ENCODE assay signal across 20 cellular contexts in the genomic region with DNA sequence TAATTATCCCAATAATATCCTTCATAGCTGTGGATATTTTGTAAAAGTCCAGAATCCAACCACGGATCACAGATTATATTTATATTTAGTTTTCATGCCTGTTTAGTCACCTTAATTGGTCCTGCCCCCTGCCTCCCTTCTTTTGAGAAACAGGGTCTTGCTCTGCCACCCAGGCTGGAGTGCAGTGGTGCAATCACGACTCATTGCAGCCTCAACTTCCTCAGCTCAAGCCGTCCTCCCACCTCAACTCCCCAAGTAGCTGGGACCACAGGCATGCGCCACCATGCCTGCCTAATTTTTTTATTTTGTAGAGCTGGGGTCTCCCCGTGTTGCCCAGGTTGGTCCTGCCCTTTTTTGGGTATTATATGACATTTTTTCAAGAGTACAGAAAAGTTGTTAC.
DNase-seq lines count a peak whose midpoint lies in the region; ATAC-seq and TF ChIP-seq lines count a peak whose summit lies in the region.
"Had no signal": no experiment of that assay in that cellular context is flagged by ENCODE, and none has a peak within 500 bp of the region (broad histone marks: within the 10 kb centered on the region; RNA-seq: fewer than 3 reads in every experiment).

No MANE protein-coding gene starts in this region.

- H3K27ac Mint-ChIP-seq in mesothelial cell of epicardium = peak overlapping the region; percentile 90
- H3K27ac Mint-ChIP-seq: GM23338 had no signal

- H3K36me3 Mint-ChIP-seq in mesothelial cell of epicardium = peaks cover 15% of the 10 kb centered on the region

- DNase-seq in EL = peak; percentile 34
- DNase-seq in KBM-7 = peak; percentile 44
- DNase-seq in RPMI7951 (ENCODE audit: low read depth) = peak; percentile 12
- no peak for DNase-seq in mesothelial cell of epicardium (ENCODE audit: low spot score in 2 of 2, unreplicated experiment in 2 of 2)
- DNase-seq: ACHN; CD4-positive, CD25-positive, alpha-beta regulatory T cell; MM.1S; NCI-H1436 treated with DMSO at 0.1 percent for 48 hours; NCI-H2029 treated with DMSO at 0.1 percent for 48 hours; NCI-H2171 treated with DMSO at 0.1 percent for 48 hours; NCI-H510A; NCI-H82; T-helper 1 cell had no signal

- in situ Hi-C loops in KBM-7 (cut with MboI; ENCODE audit: low pct_unique_long_range_greater_than_20kb, low sequenced_read_pairs) = no loop called here

- peaks cover 5% of the 10 kb centered on the region for H3K9me3 Mint-ChIP-seq in mesothelial cell of epicardium
- H3K9me3 Mint-ChIP-seq: CD4-positive, CD25-positive, alpha-beta regulatory T cell; GM23338 had no signal

- no peak overlapping the region for H3K4me3 Mint-ChIP-seq in mesothelial cell of epicardium
- H3K4me3 Mint-ChIP-seq: CD4-positive, CD25-positive, alpha-beta regulatory T cell; GM23338 had no signal

- ATAC-seq in HG02571 (IDR thresholded peaks at IDR 0.05; ENCODE audit: unreplicated experiment) = no peak
- no peak for ATAC-seq in GM18502 (IDR thresholded peaks at IDR 0.05; ENCODE audit: poor library complexity, unreplicated experiment)
- ATAC-seq in GM21786 (IDR thresholded peaks at IDR 0.05; ENCODE audit: unreplicated experiment) = no peak
- ATAC-seq: GM23338, HepG2, Right ventricle myocardium inferior, SK-N-SH treated with all-trans-retinoic acid at 6 μM for 48 hours had no signal

- no peaks in the 10 kb centered on the region for H3K27me3 Mint-ChIP-seq in mesothelial cell of epicardium (ENCODE audit: low read depth)
- H3K27me3 Mint-ChIP-seq: CD4-positive, CD25-positive, alpha-beta regulatory T cell had no signal

- no peak for TF ChIP-seq CTCF in mesothelial cell of epicardium (IDR thresholded peaks at IDR 0.05; ENCODE audit: unreplicated experiment)

- peaks cover 76% of the 10 kb centered on the region for H3K4me1 Mint-ChIP-seq in mesothelial cell of epicardium

Comparison
In these comparisons a context has a peak if more than half of its experiments do, and no peak if none do; other contexts are left out.
1. DNase-seq: peak in EL (single experiment), KBM-7 (single experiment) and RPMI7951 (single experiment); none in mesothelial cell of epicardium (0 of 2).